Comparison of ENCODE assay signal across 23 cellular contexts in the genomic region with DNA sequence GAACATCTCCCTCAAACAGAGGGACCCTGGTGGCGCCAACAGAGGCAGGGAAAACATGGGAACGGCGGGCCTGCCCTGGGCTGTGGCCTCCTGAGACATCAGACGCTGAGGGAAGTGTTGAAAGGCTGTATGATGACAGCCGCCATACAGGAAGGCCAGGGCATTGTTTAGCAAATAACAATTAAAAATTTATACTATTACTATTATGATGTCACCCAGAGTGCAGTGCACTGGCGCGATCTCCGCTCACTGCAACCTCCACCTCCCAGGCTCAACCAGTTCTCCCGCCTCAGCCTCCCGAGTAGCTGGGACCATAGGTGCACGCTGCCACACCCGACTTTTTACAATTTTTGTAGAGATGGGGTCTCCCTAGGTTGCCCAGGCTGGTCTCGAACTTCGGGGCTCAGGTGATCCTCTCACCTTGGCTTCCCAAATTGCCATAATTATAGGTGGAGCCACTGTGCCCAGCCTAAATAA. TPM values are rescaled to one million over a fixed set of nuclear protein-coding genes. Genes with fewer than 3 reads are reported as not detected.
"Had no signal": no experiment of that assay in that cellular context is flagged by ENCODE, and none has a peak within 500 bp of the region (broad histone marks: within the 10 kb centered on the region; RNA-seq: fewer than 3 reads in every experiment).

No MANE protein-coding gene starts in this region.

- H2AFZ ChIP-seq: parathyroid adenoma had no signal

- H3K36me3 ChIP-seq: brain microvascular endothelial cell, transverse colon had no signal

- H3K4me1 ChIP-seq: parathyroid adenoma, testis, transverse colon had no signal

- H3K27ac ChIP-seq: brain microvascular endothelial cell, parathyroid adenoma, testis, transverse colon had no signal

- DNase-seq: activated B cell treated with CpG ODN at 0.5 μM for 24 hours; activated CD4-positive, alpha-beta T cell treated with anti-CD3 and anti-CD28 coated beads, Interleukin-2, amount 50 U/mL, for 1 hour; activated CD8-positive, alpha-beta memory T cell treated with anti-CD3 and anti-CD28 coated beads, Interleukin-2, amount 50 U/mL, for 4 hours; activated gamma-delta T cell treated with Interleukin-2 at 50 U/mL for 16 hours; activated naive CD4-positive, alpha-beta T cell treated with anti-CD3 and anti-CD28 coated beads, Interleukin-2, amount 50 U/mL, for 16 hours; activated T-cell treated with anti-CD3 and anti-CD28 coated beads, Interleukin-2, amount 50 U/mL, for 24 hours; amniotic stem cell; brain microvascular endothelial cell; caudate nucleus; dermis blood vessel endothelial cell; effector memory CD4-positive, alpha-beta T cell; glutamatergic neuron; mammary epithelial cell; midbrain; naive thymus-derived CD4-positive, alpha-beta T cell; occipital lobe; right cardiac atrium; stimulated activated CD4-positive, alpha-beta T cell treated with anti-CD3 and anti-CD28 coated beads, Interleukin-4, amount 100 ng/mL, for 1 hour; stimulated activated naive CD8-positive, alpha-beta T cell treated with anti-CD3 and anti-CD28 coated beads, Interleukin-15, Interleukin-2, amounts not matched to agents 100 U/mL and 50 U/mL, for 24 hours; testis; transverse colon had no signal

- H3K4me3 ChIP-seq: testis, transverse colon had no signal

- H3K27me3 ChIP-seq: testis had no signal

- H3K9ac ChIP-seq: parathyroid adenoma had no signal

- H3K9me3 ChIP-seq: testis, transverse colon had no signal

- ATAC-seq: naive thymus-derived CD4-positive, alpha-beta T cell; right cardiac atrium; stimulated activated naive CD8-positive, alpha-beta T cell treated with anti-CD3 and anti-CD28 coated beads, Interleukin-15, Interleukin-2, amounts not matched to agents 100 U/mL and 50 U/mL, for 24 hours had no signal

RNA-seq across cellular contexts. Expression of a gene that starts 54.6 kb away (rescaled TPM):
- total RNA-seq: activated B cell treated with CpG ODN at 0.5 μM for 24 hours; dermis blood vessel endothelial cell; mammary epithelial cell; naive thymus-derived CD4-positive, alpha-beta T cell had no signal
- polyA plus RNA-seq: mammary epithelial cell; naive thymus-derived CD4-positive, alpha-beta T cell; neural cell had no signal
